ENCODE assay signal across 6 cellular contexts in genomic region chr6:122886475-122886874, GRCh38.
"Had no signal": no experiment of that assay in that cellular context is flagged by ENCODE, and none has a peak within 500 bp of the region (broad histone marks: within the 10 kb centered on the region; RNA-seq: fewer than 3 reads in every experiment).

No MANE protein-coding gene starts in this region.

- H3K27ac Mint-ChIP-seq: H9 had no signal

- H2AFZ ChIP-seq: GM23248 had no signal

- H3K4me3 ChIP-seq: GM23248, K562 had no signal

- DNase-seq: GM23248, H9, HCEC 1CT, IMR-90, KG1 had no signal

- H3K4me3 Mint-ChIP-seq: H9 had no signal

- H3K9ac ChIP-seq: GM23248 had no signal

- H3K27ac ChIP-seq: GM23248 had no signal

- ATAC-seq: K562 had no signal
